21 cellular contexts compared by ENCODE assay signal in genomic region chr13:94300401-94300800, GRCh38.
A peak's percentile ranks its signal among the peaks of the same experiment; 100 is the strongest.
DNase-seq lines count a peak whose midpoint lies in the region; ATAC-seq, FAIRE-seq and TF ChIP-seq lines count a peak whose summit lies in the region.
"Had no signal": no experiment of that assay in that cellular context is flagged by ENCODE, and none has a peak within 500 bp of the region (broad histone marks: within the 10 kb centered on the region; RNA-seq: fewer than 3 reads in every experiment).

No MANE protein-coding gene starts in this region.

- H3K4me3 ChIP-seq in endodermal cell (ENCODE audit: low read length) (no peak overlapping the region), left ventricle myocardium inferior (no peak overlapping the region)
- H3K4me3 ChIP-seq: GM12878, GM23338 had no signal

- no peaks in the 10 kb centered on the region for H3K27me3 ChIP-seq in endodermal cell (ENCODE audit: control insufficient read depth, insufficient read depth, low read length, poor library complexity, severe bottlenecking)
- H3K27me3 ChIP-seq in left ventricle myocardium inferior (ENCODE audit: low read depth) = no peaks in the 10 kb centered on the region

- peak; percentile 96 for FAIRE-seq in D721Med (lab: Jason Lieb, UNC)
- FAIRE-seq: GM12878, GM19239 had no signal

- no peaks in the 10 kb centered on the region for H3K27me3 Mint-ChIP-seq in endodermal cell (ENCODE audit: insufficient read depth)
- no peaks in the 10 kb centered on the region for H3K27me3 Mint-ChIP-seq in MCF 10A (ENCODE audit: insufficient read depth, unreplicated experiment)

- H3K4me1 ChIP-seq in endodermal cell (ENCODE audit: control insufficient read depth, insufficient read depth, low read length) = peaks cover 40% of the 10 kb centered on the region
- peaks cover 6% of the 10 kb centered on the region for H3K4me1 ChIP-seq in left ventricle myocardium inferior

- ATAC-seq in GM21526 (IDR thresholded peaks at IDR 0.05; ENCODE audit: low FRiP score, unreplicated experiment) = no peak
- ATAC-seq: GM12878, GM23338, HCT116 had no signal

- intact Hi-C loops in left ventricle myocardium inferior (cut with micrococcal nuclease) = no loop called here
- intact Hi-C loops in MCF 10A (cut with micrococcal nuclease) = loop anchor here (10.0 kb wide), 1 partner anchor 66 kb away; no protein-coding TSS in a partner anchor

- no peaks in the 10 kb centered on the region for H3K9me3 ChIP-seq in endodermal cell (ENCODE audit: control insufficient read depth, low read length)
- no peaks in the 10 kb centered on the region for H3K9me3 ChIP-seq in left ventricle myocardium inferior (replicated peaks)

- TF ChIP-seq CTCF in D721Med (IDR thresholded peaks at IDR 0.05; ENCODE audit: insufficient read depth, missing control alignments) (no peak), endodermal cell (conservative IDR thresholded peaks at IDR 0.05) (no peak), left ventricle myocardium inferior (IDR thresholded peaks at IDR 0.05; ENCODE audit: borderline replicate concordance) (no peak), MCF 10A (IDR thresholded peaks at IDR 0.05; ENCODE audit: unreplicated experiment) (no peak)

- no peak overlapping the region for H3K9ac ChIP-seq in endodermal cell (ENCODE audit: extremely low read depth, low read length, poor library complexity, severe bottlenecking)

- H3K27ac Mint-ChIP-seq in endodermal cell (peak overlapping the region; percentile 46), MCF 10A (ENCODE audit: low read depth, unreplicated experiment) (no peak overlapping the region)
- H3K27ac Mint-ChIP-seq: CD4-positive, alpha-beta memory T cell; GM23338; H9 had no signal

- POLR2A ChIA-PET in MCF 10A (lab: Yijun Ruan, JAX) = interaction anchor here (1.3 kb wide), 1 partner anchor 20 kb away, joined by 4 read pairs; no protein-coding TSS in a partner anchor

- peak; percentile 42 for DNase-seq in D341Med (ENCODE audit: low spot score)
- no peak for DNase-seq in D721Med (ENCODE audit: insufficient read length, low spot score)
- peak; percentile 68 for DNase-seq in NCI-H69 (lab: John Stamatoyannopoulos, UW)
- DNase-seq in endodermal cell = no peak
- DNase-seq in NCI-H1930 (lab: John Stamatoyannopoulos, UW) = no peak
- DNase-seq in left ventricle myocardium inferior = no peak
- no peak for DNase-seq in MCF 10A (ENCODE audit: unreplicated experiment)
- DNase-seq: C1 segment of cervical spinal cord; Calu3; CD4-positive, alpha-beta memory T cell; COR-L47; DMS 273 treated with DMSO at 0.1 percent for 48 hours; DMS79; EL; GDM1; H9 had no signal

- H3K4me1 Mint-ChIP-seq in endodermal cell (peaks cover 48% of the 10 kb centered on the region), MCF 10A (ENCODE audit: insufficient read depth, unreplicated experiment) (peaks cover 14% of the 10 kb centered on the region)

- CTCF ChIA-PET in MCF 10A (lab: Yijun Ruan, JAX) = interaction anchor here (0.7 kb wide), 1 partner anchor 17 kb away, joined by 3 read pairs; no protein-coding TSS in a partner anchor

- H3K4me3 Mint-ChIP-seq in endodermal cell (no peak overlapping the region), MCF 10A (ENCODE audit: unreplicated experiment) (no peak overlapping the region)
- H3K4me3 Mint-ChIP-seq: CD4-positive, alpha-beta memory T cell; GM23338; H9 had no signal

- H3K27ac ChIP-seq in endodermal cell (ENCODE audit: low read depth, low read length) (no peak overlapping the region), left ventricle myocardium inferior (replicated peaks) (no peak overlapping the region)

- peaks cover 2% of the 10 kb centered on the region for H3K9me3 Mint-ChIP-seq in endodermal cell
- H3K9me3 Mint-ChIP-seq in MCF 10A (ENCODE audit: unreplicated experiment) = no peaks in the 10 kb centered on the region
- H3K9me3 Mint-ChIP-seq: CD4-positive, alpha-beta memory T cell; GM23338; H9 had no signal

- no TSS peak for BruUV-seq in MCF 10A (replicated peaks; lab: Mats Ljungman, UMichigan)

- 23 to 54% methylated on average over 2 to 4 of the region's 4 CpGs for WGBS in endodermal cell (ENCODE audit: insufficient coverage in 1 of 2, insufficient read length in 1 of 2), 2 experiments

- no peaks in the 10 kb centered on the region for H3K36me3 ChIP-seq in endodermal cell (ENCODE audit: control insufficient read depth, insufficient read depth, low read length)
- H3K36me3 ChIP-seq in left ventricle myocardium inferior = no peaks in the 10 kb centered on the region

- H3K36me3 Mint-ChIP-seq in endodermal cell (ENCODE audit: low read depth) (no peaks in the 10 kb centered on the region), MCF 10A (ENCODE audit: insufficient read depth, unreplicated experiment) (no peaks in the 10 kb centered on the region)
- H3K36me3 Mint-ChIP-seq: CD4-positive, alpha-beta memory T cell had no signal

Comparison
In these comparisons a context has a peak if more than half of its experiments do, and no peak if none do; other contexts are left out.
1. DNase-seq: peak in D341Med (single experiment) and NCI-H69 (single experiment); none in D721Med (single experiment), endodermal cell (single experiment), NCI-H1930 (0 of 2), left ventricle myocardium inferior (single experiment) and MCF 10A (single experiment).